ENCODE assay signal across 14 cellular contexts in the genomic region with DNA sequence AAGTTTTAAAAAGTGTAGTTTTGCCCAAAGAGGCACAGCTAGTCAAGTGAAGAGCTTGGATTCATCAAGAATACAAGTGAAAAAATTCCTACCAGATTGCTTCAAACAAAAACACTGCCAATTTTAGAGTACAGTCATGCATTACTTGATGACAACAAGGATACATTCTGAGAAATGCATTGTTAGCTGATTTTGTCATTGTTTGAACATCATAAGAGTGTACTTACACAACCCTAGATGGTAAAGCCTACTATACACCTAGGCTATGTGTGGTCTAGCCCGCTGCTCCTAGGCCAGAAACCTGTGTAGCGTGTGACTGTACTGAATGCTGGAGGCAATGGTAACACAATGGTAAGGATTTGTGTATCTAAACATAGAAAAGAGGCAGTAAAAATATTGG. TPM values are rescaled to one million over a fixed set of nuclear protein-coding genes. Genes with fewer than 3 reads are reported as not detected.
DNase-seq lines count a peak whose midpoint lies in the region; ATAC-seq, FAIRE-seq and TF ChIP-seq lines count a peak whose summit lies in the region.
"Had no signal": no experiment of that assay in that cellular context is flagged by ENCODE, and none has a peak within 500 bp of the region (broad histone marks: within the 10 kb centered on the region; RNA-seq: fewer than 3 reads in every experiment).

No MANE protein-coding gene starts in this region.

- no peak overlapping the region for H3K27ac ChIP-seq in upper lobe of left lung
- H3K27ac ChIP-seq: pancreas had no signal

- H3K36me3 ChIP-seq in upper lobe of left lung: peaks cover 0 to 64% (median 27%) of the 10 kb centered on the region in 4 donors

- no peaks in the 10 kb centered on the region for H3K27me3 ChIP-seq in upper lobe of left lung
- H3K27me3 ChIP-seq: pancreas had no signal

- H3K9me3 ChIP-seq in upper lobe of left lung: no peaks in the 10 kb centered on the region
- H3K9me3 ChIP-seq: pancreas had no signal

- DNase-seq in HS-5 (ENCODE audit: low read depth) (peak; percentile 47), astrocyte of the spinal cord (ENCODE audit: low read depth, low spot score) (peak; percentile 87), fibroblast of villous mesenchyme (ENCODE audit: low read depth) (peak; percentile 46), upper lobe of left lung (no peak), left colon (no peak), HTR-8/SVneo (ENCODE audit: insufficient read length, low spot score) (no peak), NCI-H748 treated with DMSO at 0.1 percent for 48 hours (lab: John Stamatoyannopoulos, UW) (no peak)
- DNase-seq: activated CD4-positive, alpha-beta memory T cell treated with anti-CD3 and anti-CD28 coated beads, Interleukin-2, amount 10 ng/mL, durations not matched to agents 7 days and 5 days; DMS79; hypothalamus; NCI-H1694 treated with DMSO at 0.1 percent for 48 hours; pancreas; stimulated activated CD4-positive, alpha-beta T cell treated with anti-CD3 and anti-CD28 coated beads, Interleukin-2, amount 100 ng/mL, for 24 hours; stimulated activated naive CD8-positive, alpha-beta T cell treated with anti-CD3 and anti-CD28 coated beads, Interleukin-15, Interleukin-2, amounts not matched to agents 100 U/mL and 50 U/mL, for 24 hours had no signal

- no peak for FAIRE-seq in HTR-8/SVneo (lab: Jason Lieb, UNC)
- FAIRE-seq: pancreas had no signal

- intact Hi-C loops in left colon (cut with DNase I, micrococcal nuclease): no loop called here

- TF ChIP-seq POLR2A in upper lobe of left lung (IDR thresholded peaks at IDR 0.05): no peak

- no peaks in the 10 kb centered on the region for H3K4me1 ChIP-seq in upper lobe of left lung
- H3K4me1 ChIP-seq: pancreas had no signal

- no peak for TF ChIP-seq EP300 in upper lobe of left lung (IDR thresholded peaks at IDR 0.05)

- no peak for TF ChIP-seq CTCF in astrocyte of the spinal cord (IDR thresholded peaks at IDR 0.05; ENCODE audit: low read depth, low read length)
- no peak for TF ChIP-seq CTCF in fibroblast of villous mesenchyme (IDR thresholded peaks at IDR 0.05; ENCODE audit: insufficient read depth, low read depth, low read length)
- no peak for TF ChIP-seq CTCF in upper lobe of left lung (IDR thresholded peaks at IDR 0.05)

- 45 to 83% methylated on average over 2 of the region's 2 CpGs for WGBS in upper lobe of left lung, 2 donors

- ATAC-seq in upper lobe of left lung (ENCODE audit: low FRiP score in 2 of 2) (peak; percentile 45 to 50), left colon (no peak)
- ATAC-seq: pancreas; stimulated activated naive CD8-positive, alpha-beta T cell treated with anti-CD3 and anti-CD28 coated beads, Interleukin-15, Interleukin-2, amounts not matched to agents 100 U/mL and 50 U/mL, for 24 hours had no signal

- H3K4me3 ChIP-seq in astrocyte of the spinal cord (ENCODE audit: low read depth, low read length): no peak overlapping the region
- H3K4me3 ChIP-seq in fibroblast of villous mesenchyme (ENCODE audit: low read depth, low read length): no peak overlapping the region
- H3K4me3 ChIP-seq in upper lobe of left lung: no peak overlapping the region
- H3K4me3 ChIP-seq: pancreas had no signal

- in situ Hi-C loops in astrocyte of the spinal cord (cut with HindIII; ENCODE audit: low sequenced_read_pairs): no loop called here

RNA-seq across cellular contexts. Expression of a gene that starts 41.1 kb away (rescaled TPM):
- total RNA-seq in fibroblast of villous mesenchyme (11.7 and 12.9 TPM in 2 replicates), upper lobe of left lung (10 to 100 TPM; 11.4 to 17.8 (median 14.5) TPM), left colon (10 to 100 TPM; 15.9 to 26.1 TPM)

RNA-seq across cellular contexts. Expression of a gene that starts 44.9 kb away (rescaled TPM):
- 5.2 and 8.2 TPM in 2 replicates for total RNA-seq in fibroblast of villous mesenchyme
- 1 to 10 TPM in 5 of 6 donors, under 1 TPM in 1; 0.67 to 8.5 (median 5.7) TPM for total RNA-seq in upper lobe of left lung
- total RNA-seq in left colon: 1 to 10 TPM; 8.3 to 9.8 TPM

Comparison
In these comparisons a context has a peak if more than half of its experiments do, and no peak if none do; other contexts are left out.
1. DNase-seq: peak in HS-5 (single experiment), astrocyte of the spinal cord (single experiment) and fibroblast of villous mesenchyme (single experiment); none in upper lobe of left lung (0 of 2), left colon (0 of 2), HTR-8/SVneo (single experiment) and NCI-H748 treated with DMSO at 0.1 percent for 48 hours (single experiment).